In the genomic region with DNA sequence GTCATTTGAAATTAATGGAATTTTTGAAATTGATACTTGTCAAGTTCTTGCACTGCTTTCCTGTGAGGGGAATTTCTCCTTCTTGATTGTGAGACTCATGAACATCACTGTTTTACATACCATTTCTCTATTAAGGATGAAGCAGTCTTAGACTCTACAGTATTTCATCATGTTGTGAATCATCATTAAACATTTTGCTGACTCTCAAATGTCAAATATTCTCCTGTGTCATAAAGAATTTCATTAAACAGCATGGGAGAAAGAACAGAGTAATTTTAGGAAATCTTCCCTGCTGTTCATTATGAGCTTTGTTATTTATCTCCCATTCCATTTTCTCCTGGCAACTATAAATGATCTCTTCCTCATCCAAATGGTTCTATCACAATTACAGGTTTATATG, we compare ENCODE assay signal across 23 cellular contexts.
A peak's percentile ranks its signal among the peaks of the same experiment; 100 is the strongest.
DNase-seq lines count a peak whose midpoint lies in the region; ATAC-seq and TF ChIP-seq lines count a peak whose summit lies in the region.
"Had no signal": no experiment of that assay in that cellular context is flagged by ENCODE, and none has a peak within 500 bp of the region (broad histone marks: within the 10 kb centered on the region; RNA-seq: fewer than 3 reads in every experiment).

No MANE protein-coding gene starts in this region.

- no peaks in the 10 kb centered on the region for H3K36me3 Mint-ChIP-seq in activated CD8-positive, alpha-beta T cell treated with anti-CD3 and anti-CD28 coated beads for 36 hours (ENCODE audit: low read depth)
- H3K36me3 Mint-ChIP-seq: activated CD4-positive, alpha-beta memory T cell treated with anti-CD3 and anti-CD28 coated beads for 36 hours; naive B cell; WTC11 had no signal

- H3K27me3 Mint-ChIP-seq in activated CD8-positive, alpha-beta T cell treated with anti-CD3 and anti-CD28 coated beads for 36 hours = no peaks in the 10 kb centered on the region
- H3K27me3 Mint-ChIP-seq: activated CD4-positive, alpha-beta memory T cell treated with anti-CD3 and anti-CD28 coated beads for 36 hours; B cell; naive B cell had no signal

- no peak overlapping the region for H3K27ac Mint-ChIP-seq in activated CD8-positive, alpha-beta T cell treated with anti-CD3 and anti-CD28 coated beads for 36 hours
- H3K27ac Mint-ChIP-seq: activated CD4-positive, alpha-beta memory T cell treated with anti-CD3 and anti-CD28 coated beads for 36 hours; B cell; naive B cell; WTC11 had no signal

- H3K4me3 Mint-ChIP-seq in activated CD8-positive, alpha-beta T cell treated with anti-CD3 and anti-CD28 coated beads for 36 hours = no peak overlapping the region
- H3K4me3 Mint-ChIP-seq: activated CD4-positive, alpha-beta memory T cell treated with anti-CD3 and anti-CD28 coated beads for 36 hours; B cell; naive B cell; WTC11 had no signal

- no peaks in the 10 kb centered on the region for H3K4me1 Mint-ChIP-seq in activated CD8-positive, alpha-beta T cell treated with anti-CD3 and anti-CD28 coated beads for 36 hours (ENCODE audit: low read depth)
- H3K4me1 Mint-ChIP-seq: B cell, naive B cell had no signal

- no peaks in the 10 kb centered on the region for H3K9me3 Mint-ChIP-seq in activated CD8-positive, alpha-beta T cell treated with anti-CD3 and anti-CD28 coated beads for 36 hours

- intact Hi-C loops in activated CD8-positive, alpha-beta T cell treated with anti-CD3 and anti-CD28 coated beads for 36 hours (cut with micrococcal nuclease) = no loop called here

- no peak for ATAC-seq in activated CD8-positive, alpha-beta T cell treated with anti-CD3 and anti-CD28 coated beads for 36 hours
- ATAC-seq: esophagus mucosa, HCT116, right cardiac atrium, upper lobe of right lung, WTC11 had no signal

- CTCF ChIA-PET in activated CD8-positive, alpha-beta T cell treated with anti-CD3 and anti-CD28 coated beads for 36 hours (lab: Charles Lee) = no interaction called here

- POLR2A ChIA-PET in activated CD8-positive, alpha-beta T cell treated with anti-CD3 and anti-CD28 coated beads for 36 hours (lab: Charles Lee) = no interaction called here

- in situ Hi-C loops in astrocyte of the spinal cord (cut with HindIII; ENCODE audit: low sequenced_read_pairs) = no loop called here

- DNase-seq in LHCN-M2 (ENCODE audit: low read depth) (peak; percentile 65), astrocyte of the spinal cord (ENCODE audit: low read depth, low spot score) (peak; percentile 55), fibroblast of the conjunctiva (ENCODE audit: low read depth) (peak; percentile 62), stromal cell of bone marrow (ENCODE audit: low read depth) (peak; percentile 37), NCI-H526 treated with DMSO at 0.1 percent for 48 hours (lab: John Stamatoyannopoulos, UW) (no peak)
- DNase-seq in activated CD4-positive, alpha-beta T cell treated with anti-CD3 and anti-CD28 coated beads for 48 hours = no peak
- DNase-seq in activated CD8-positive, alpha-beta T cell treated with anti-CD3 and anti-CD28 coated beads for 36 hours = no peak
- DNase-seq: activated CD4-positive, alpha-beta memory T cell treated with anti-CD3 and anti-CD28 coated beads for 36 hours; effector CD8-positive, alpha-beta T cell; islet precursor cell; naive B cell; NCI-H2171 treated with DMSO at 0.1 percent for 48 hours; NCI-H774; OCI-M1; ovary; right cardiac atrium; SJCRH30; upper lobe of right lung had no signal

- H3K4me3 ChIP-seq in astrocyte of the spinal cord (ENCODE audit: low read depth, low read length) = no peak overlapping the region
- H3K4me3 ChIP-seq: hepatocyte, ovary, SJCRH30, upper lobe of right lung had no signal

- no peak for TF ChIP-seq CTCF in astrocyte of the spinal cord (IDR thresholded peaks at IDR 0.05; ENCODE audit: low read depth, low read length)
- no peak for TF ChIP-seq CTCF in activated CD8-positive, alpha-beta T cell treated with anti-CD3 and anti-CD28 coated beads for 36 hours (IDR thresholded peaks at IDR 0.05)

Comparison
In these comparisons a context has a peak if more than half of its experiments do, and no peak if none do; other contexts are left out.
1. DNase-seq: peak in LHCN-M2 (single experiment), astrocyte of the spinal cord (single experiment), fibroblast of the conjunctiva (single experiment) and stromal cell of bone marrow (single experiment); none in NCI-H526 treated with DMSO at 0.1 percent for 48 hours (single experiment), activated CD4-positive, alpha-beta T cell treated with anti-CD3 and anti-CD28 coated beads for 48 hours (single experiment) and activated CD8-positive, alpha-beta T cell treated with anti-CD3 and anti-CD28 coated beads for 36 hours (single experiment).